Comparison of ENCODE assay signal across 32 cellular contexts in the genomic region with DNA sequence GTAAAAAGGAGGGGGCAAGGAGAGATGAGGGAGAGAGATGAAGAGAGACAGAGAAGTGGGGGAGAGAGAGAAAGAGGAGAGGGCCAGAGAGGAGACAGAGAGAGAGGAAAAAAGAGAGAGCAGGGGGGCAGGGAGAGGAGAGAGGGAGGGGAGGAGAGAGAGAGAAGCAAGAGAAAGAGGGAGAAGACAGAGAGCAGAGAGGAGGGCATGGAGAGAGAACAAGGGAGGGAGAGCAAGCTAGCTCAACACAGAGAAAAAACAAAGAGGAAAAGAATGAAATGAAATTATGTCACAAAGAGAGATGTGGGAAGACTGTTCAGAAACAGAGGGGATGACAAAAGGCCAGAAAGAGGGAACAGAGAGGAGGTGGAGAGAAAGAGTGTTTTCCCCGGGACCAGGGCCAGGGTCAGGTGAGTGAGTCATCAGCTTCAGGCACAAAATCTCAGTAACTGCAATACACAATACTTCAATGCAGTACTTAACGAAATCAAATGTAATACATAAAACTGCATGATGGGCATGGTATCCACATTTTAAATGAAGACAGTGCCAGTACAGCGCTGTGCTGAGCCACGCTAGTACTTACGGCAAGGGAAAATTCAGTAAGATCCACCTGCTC. TPM values are rescaled to one million over a fixed set of nuclear protein-coding genes. Genes with fewer than 3 reads are reported as not detected.
"Had no signal": no experiment of that assay in that cellular context is flagged by ENCODE, and none has a peak within 500 bp of the region (broad histone marks: within the 10 kb centered on the region; RNA-seq: fewer than 3 reads in every experiment).

No MANE protein-coding gene starts in this region.

- H3K4me1 ChIP-seq: adrenal gland, ascending aorta, esophagus muscularis mucosa, gastrocnemius medialis, upper lobe of right lung had no signal

- ATAC-seq: gastrocnemius medialis, mucosa of descending colon, T-cell, upper lobe of right lung had no signal

- H3K36me3 ChIP-seq: adrenal gland, ascending aorta, brain microvascular endothelial cell, esophagus muscularis mucosa, gastrocnemius medialis, neural progenitor cell, upper lobe of right lung had no signal

- DNase-seq: activated CD4-positive, alpha-beta T cell treated with anti-CD3 and anti-CD28 coated beads, Interleukin-2, amount 50 U/mL, for 4 hours; activated CD8-positive, alpha-beta memory T cell treated with anti-CD3 and anti-CD28 coated beads for 24 hours; activated CD8-positive, alpha-beta memory T cell treated with anti-CD3 and anti-CD28 coated beads, Interleukin-2, amount 50 U/mL, for 4 hours; activated naive CD4-positive, alpha-beta T cell; activated T-cell treated with anti-CD3 and anti-CD28 coated beads, Interleukin-2, amount 50 U/mL, for 24 hours; brain microvascular endothelial cell; effector memory CD4-positive, alpha-beta T cell; gastrocnemius medialis; left cardiac atrium; mucosa of descending colon; posterior cingulate gyrus; retina; stimulated activated CD4-positive, alpha-beta T cell treated with anti-CD3 and anti-CD28 coated beads, Interleukin-2, amount 100 ng/mL, for 48 hours; stimulated activated naive CD4-positive, alpha-beta T cell treated with Interleukin-2 at 50 U/mL for 16 hours; T-cell; T-helper 9 cell; upper lobe of right lung had no signal

- H3K27me3 ChIP-seq: ascending aorta, brain microvascular endothelial cell had no signal

- H3K27ac ChIP-seq: adrenal gland, ascending aorta, brain microvascular endothelial cell, esophagus muscularis mucosa, gastrocnemius medialis, neural progenitor cell, upper lobe of right lung had no signal

- H3K9me3 Mint-ChIP-seq: activated T-cell treated with anti-CD3 and anti-CD28 coated beads, Interleukin-2, amount 50 U/mL, for 24 hours; activated T-helper 2 cell treated with anti-CD3 and anti-CD28 coated beads, Interferon-gamma antibody, Interleukin-2, Interleukin-4, amounts not matched to agents 10 μg/mL and 5 μg/mL and 100 μg/mL, durations not matched to agents 14 hours and 24 hours and 36 hours; central memory CD8-positive, alpha-beta T cell; T-cell had no signal

- H3K4me3 Mint-ChIP-seq: activated naive CD8-positive, alpha-beta T cell; activated T-cell treated with anti-CD3 and anti-CD28 coated beads, Interleukin-2, amount 50 U/mL, for 24 hours; central memory CD8-positive, alpha-beta T cell; memory B cell; T-cell had no signal

- H3K27ac Mint-ChIP-seq: activated naive CD8-positive, alpha-beta T cell; activated T-cell treated with anti-CD3 and anti-CD28 coated beads, Interleukin-2, amount 50 U/mL, for 24 hours; activated T-helper 2 cell treated with anti-CD3 and anti-CD28 coated beads, Interferon-gamma antibody, Interleukin-2, Interleukin-4, amounts not matched to agents 10 μg/mL and 5 μg/mL and 100 μg/mL, durations not matched to agents 14 hours and 24 hours and 36 hours; memory B cell; neural progenitor cell; T-cell had no signal

- H3K36me3 Mint-ChIP-seq: activated naive CD8-positive, alpha-beta T cell; neural progenitor cell; T-cell had no signal

- H3K9me3 ChIP-seq: adrenal gland, ascending aorta, esophagus muscularis mucosa, gastrocnemius medialis, mucosa of descending colon, upper lobe of right lung had no signal

- H3K4me1 Mint-ChIP-seq: memory B cell, T-cell had no signal

- H3K4me3 ChIP-seq: adrenal gland, ascending aorta, esophagus muscularis mucosa, gastrocnemius medialis, mucosa of descending colon, neural progenitor cell, upper lobe of right lung had no signal

- FAIRE-seq: colon, endothelial cell of umbilical vein, islet of Langerhans had no signal

RNA-seq across cellular contexts. Expression of a gene that starts 4.8 kb away (rescaled TPM):
- total RNA-seq: activated T-helper 2 cell treated with anti-CD3 and anti-CD28 coated beads, Interferon-gamma antibody, Interleukin-2, Interleukin-4, amounts not matched to agents 10 μg/mL and 5 μg/mL and 100 μg/mL, durations not matched to agents 14 hours and 24 hours and 36 hours; adrenal gland; ascending aorta; dermis microvascular lymphatic vessel endothelial cell; endothelial cell of umbilical vein; gastrocnemius medialis; liver; mucosa of descending colon; T-cell had no signal

RNA-seq across cellular contexts. Expression of a gene that starts 9.5 kb away (rescaled TPM):
- total RNA-seq: activated T-helper 2 cell treated with anti-CD3 and anti-CD28 coated beads, Interferon-gamma antibody, Interleukin-2, Interleukin-4, amounts not matched to agents 10 μg/mL and 5 μg/mL and 100 μg/mL, durations not matched to agents 14 hours and 24 hours and 36 hours; adrenal gland; ascending aorta; dermis microvascular lymphatic vessel endothelial cell; endothelial cell of umbilical vein; esophagus muscularis mucosa; gastrocnemius medialis; left cardiac atrium; liver; mucosa of descending colon; omental fat pad; subcutaneous adipose tissue; T-cell; upper lobe of right lung had no signal

RNA-seq across cellular contexts. Expression of a gene that starts 22.5 kb away (rescaled TPM):
- total RNA-seq: activated T-helper 2 cell treated with anti-CD3 and anti-CD28 coated beads, Interferon-gamma antibody, Interleukin-2, Interleukin-4, amounts not matched to agents 10 μg/mL and 5 μg/mL and 100 μg/mL, durations not matched to agents 14 hours and 24 hours and 36 hours; adrenal gland; ascending aorta; dermis microvascular lymphatic vessel endothelial cell; endothelial cell of umbilical vein; esophagus muscularis mucosa; gastrocnemius medialis; liver; mucosa of descending colon; subcutaneous adipose tissue; T-cell; upper lobe of right lung had no signal

RNA-seq across cellular contexts. Expression of a gene that starts 26.0 kb away (rescaled TPM):
- total RNA-seq: activated T-helper 2 cell treated with anti-CD3 and anti-CD28 coated beads, Interferon-gamma antibody, Interleukin-2, Interleukin-4, amounts not matched to agents 10 μg/mL and 5 μg/mL and 100 μg/mL, durations not matched to agents 14 hours and 24 hours and 36 hours; adrenal gland; ascending aorta; dermis microvascular lymphatic vessel endothelial cell; endothelial cell of umbilical vein; esophagus muscularis mucosa; gastrocnemius medialis; liver; mucosa of descending colon; subcutaneous adipose tissue; T-cell; upper lobe of right lung had no signal

RNA-seq across cellular contexts. Expression of a gene that starts 40.6 kb away (rescaled TPM):
- total RNA-seq: activated T-helper 2 cell treated with anti-CD3 and anti-CD28 coated beads, Interferon-gamma antibody, Interleukin-2, Interleukin-4, amounts not matched to agents 10 μg/mL and 5 μg/mL and 100 μg/mL, durations not matched to agents 14 hours and 24 hours and 36 hours; endothelial cell of umbilical vein; esophagus muscularis mucosa; liver; T-cell had no signal
